In the genomic region with DNA sequence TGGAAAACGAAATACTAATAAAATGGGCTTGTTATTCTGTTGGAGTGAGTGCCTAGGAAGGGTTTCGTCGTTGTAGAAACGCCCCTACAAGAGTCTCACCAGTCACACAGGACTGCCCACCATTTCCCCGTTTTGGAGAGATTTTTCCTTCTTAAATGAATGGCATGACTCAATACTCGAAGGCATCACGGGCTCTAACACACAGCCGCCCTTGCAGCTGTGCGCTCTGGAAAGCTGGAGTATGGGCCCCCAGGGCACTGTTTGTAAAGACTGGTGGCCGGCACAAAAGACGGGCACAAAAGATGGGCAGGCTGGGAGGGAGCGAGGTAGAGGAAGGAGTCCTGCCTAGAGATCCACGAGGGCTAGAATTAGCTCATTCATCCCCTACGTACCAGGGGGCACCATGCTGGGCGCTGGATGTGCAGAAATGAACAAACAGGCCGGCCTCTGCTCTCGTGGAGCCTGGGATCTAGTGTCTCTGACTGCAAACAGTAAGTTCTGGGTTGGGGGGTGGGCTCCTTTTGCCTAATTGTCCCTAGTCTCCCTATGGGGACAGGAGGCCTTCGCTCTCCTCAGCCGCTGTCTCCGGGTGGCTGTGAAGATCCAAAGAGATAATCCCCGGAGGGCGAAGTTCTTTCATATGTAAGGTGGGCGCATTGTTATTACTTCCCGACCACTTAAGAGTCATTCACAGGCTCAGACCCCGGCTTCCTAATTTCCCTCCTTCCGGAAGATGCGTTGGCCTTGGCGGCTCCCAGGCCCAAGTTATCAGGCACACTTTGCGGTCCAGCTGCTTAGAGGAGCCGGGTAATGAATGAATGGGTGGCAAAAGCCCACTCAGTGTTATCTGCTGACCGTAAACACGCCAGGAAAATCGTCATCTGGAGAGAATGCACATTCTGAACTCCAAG, we compare ENCODE assay signal across 1 cellular context.
TF ChIP-seq lines count a peak whose summit lies in the region.

No MANE protein-coding gene starts in this region.

TF ChIP-seq in endothelial cell of umbilical vein, 7 proteins besides CTCF, POLR2A, EP300 and RAD21:
- TF ChIP-seq EZH2 (IDR thresholded peaks at IDR 0.05; ENCODE audit: borderline replicate concordance, low read depth, low read length, severe bottlenecking) (peak; percentile 73), JUN (IDR thresholded peaks at IDR 0.05; ENCODE audit: borderline replicate concordance, insufficient read depth, insufficient read length, low read depth) (no peak)
